8 cellular contexts compared by ENCODE assay signal in the genomic region with DNA sequence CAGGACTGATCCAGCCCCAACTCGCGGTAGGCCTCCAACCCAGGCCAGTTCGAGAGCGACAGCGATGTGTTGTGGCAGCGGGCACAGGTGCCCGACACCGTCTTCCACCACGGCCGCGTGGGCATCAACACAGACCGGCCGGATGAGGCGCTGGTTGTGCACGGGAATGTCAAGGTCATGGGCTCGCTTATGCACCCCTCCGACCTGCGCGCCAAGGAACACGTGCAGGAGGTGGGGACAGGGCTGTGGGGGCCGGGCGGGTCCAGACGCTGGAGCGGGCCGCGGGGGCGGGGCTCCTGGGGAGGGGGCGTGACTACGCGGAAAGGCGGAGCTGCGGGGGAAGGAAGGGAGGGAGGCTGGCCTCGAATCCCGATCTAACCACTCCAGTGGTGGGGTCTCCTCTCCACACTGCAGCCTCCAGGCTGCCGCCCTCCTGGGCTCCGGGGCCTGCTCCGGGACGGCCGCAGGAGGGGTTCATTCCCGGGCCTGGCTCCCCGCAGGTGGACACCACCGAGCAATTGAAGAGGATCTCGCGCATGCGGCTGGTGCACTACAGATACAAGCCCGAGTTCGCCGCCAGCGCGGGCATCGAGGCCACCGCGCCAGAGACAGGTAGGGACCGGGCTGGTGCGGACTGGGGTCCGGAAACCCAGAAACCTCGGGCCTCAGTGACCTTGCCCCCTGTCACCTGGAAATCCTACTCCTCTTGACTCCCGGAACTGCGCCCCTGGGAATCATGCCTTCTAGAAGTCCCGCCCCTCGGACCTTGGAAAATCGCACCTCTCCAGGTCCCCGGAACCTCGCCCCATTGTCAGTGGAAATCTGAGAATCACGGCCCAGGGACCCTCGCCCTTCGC. TPM values are rescaled to one million over a fixed set of nuclear protein-coding genes. Genes with fewer than 3 reads are reported as not detected.
A peak's percentile ranks its signal among the peaks of the same experiment; 100 is the strongest.
DNase-seq lines count a peak whose midpoint lies in the region; ATAC-seq and TF ChIP-seq lines count a peak whose summit lies in the region.

No MANE protein-coding gene starts in this region.

- no peak overlapping the region for H3K27ac ChIP-seq in gastrocnemius medialis

- TF ChIP-seq POLR2A in gastrocnemius medialis (IDR thresholded peaks at IDR 0.05) (no peak), GM18505 (IDR thresholded peaks at IDR 0.05; ENCODE audit: borderline replicate concordance, extremely low read depth, insufficient read depth, insufficient read length) (no peak)

- H3K27me3 Mint-ChIP-seq in activated CD4-positive, alpha-beta memory T cell treated with anti-CD3 and anti-CD28 coated beads for 36 hours, result peaks cover 2% of the 10 kb centered on the region

- peak; percentile 17 to 49 for ATAC-seq in gastrocnemius medialis
- no peak for ATAC-seq in GM19397 (IDR thresholded peaks at IDR 0.05; ENCODE audit: unreplicated experiment)
- no peak for ATAC-seq in GM21390 (IDR thresholded peaks at IDR 0.05; ENCODE audit: unreplicated experiment)
- ATAC-seq in GM18505 (IDR thresholded peaks at IDR 0.05; ENCODE audit: unreplicated experiment), result no peak

- H3K9me3 ChIP-seq in gastrocnemius medialis, result no peaks in the 10 kb centered on the region

- no peaks in the 10 kb centered on the region for H3K27me3 ChIP-seq in gastrocnemius medialis

- POLR2A ChIA-PET in activated CD4-positive, alpha-beta memory T cell treated with anti-CD3 and anti-CD28 coated beads for 36 hours (lab: Charles Lee), result interaction anchor here (0.7 kb wide), 1 partner anchor 10 kb away, joined by 3 read pairs; no protein-coding TSS in a partner anchor

- DNase-seq in GM12864 (ENCODE audit: low read depth), result no peak
- peak; percentile 65 for DNase-seq in activated CD4-positive, alpha-beta memory T cell treated with anti-CD3 and anti-CD28 coated beads for 36 hours
- DNase-seq in effector CD8-positive, alpha-beta T cell (lab: John Stamatoyannopoulos, UW), result peak; percentile 65
- DNase-seq in gastrocnemius medialis, result peak in 1 of 2 donors; percentile 35
- DNase-seq in NCI-H510A (lab: John Stamatoyannopoulos, UW), result no peak

- no peak overlapping the region for H3K27ac Mint-ChIP-seq in activated CD4-positive, alpha-beta memory T cell treated with anti-CD3 and anti-CD28 coated beads for 36 hours

- CTCF ChIA-PET in activated CD4-positive, alpha-beta memory T cell treated with anti-CD3 and anti-CD28 coated beads for 36 hours (lab: Charles Lee), result interaction anchor here (0.7 to 1.9 kb wide), 3 partner anchors 10 to 20 kb away, joined by 3 to 8 read pairs (median 5); no protein-coding TSS in a partner anchor

- no peaks in the 10 kb centered on the region for H3K36me3 ChIP-seq in gastrocnemius medialis

- peaks cover 0 to 5% of the 10 kb centered on the region in 2 donors for H3K4me1 ChIP-seq in gastrocnemius medialis

- H3K36me3 Mint-ChIP-seq in activated CD4-positive, alpha-beta memory T cell treated with anti-CD3 and anti-CD28 coated beads for 36 hours, result no peaks in the 10 kb centered on the region

- H3K4me3 Mint-ChIP-seq in activated CD4-positive, alpha-beta memory T cell treated with anti-CD3 and anti-CD28 coated beads for 36 hours, result peak overlapping the region; percentile 8

- H3K4me1 Mint-ChIP-seq in activated CD4-positive, alpha-beta memory T cell treated with anti-CD3 and anti-CD28 coated beads for 36 hours (ENCODE audit: low read depth), result peaks cover 8% of the 10 kb centered on the region

- H3K9me3 Mint-ChIP-seq in activated CD4-positive, alpha-beta memory T cell treated with anti-CD3 and anti-CD28 coated beads for 36 hours, result no peaks in the 10 kb centered on the region

- TF ChIP-seq CTCF in GM12864 (IDR thresholded peaks at IDR 0.05; ENCODE audit: low read depth, low read length, missing control alignments) (peak; percentile 1), gastrocnemius medialis (IDR thresholded peaks at IDR 0.05 in 4 of 5, conservative IDR thresholded peaks at IDR 0.05 in 1 of 5) (no peak)

- H3K4me3 ChIP-seq in GM12864 (ENCODE audit: low read depth, low read length), result peak overlapping the region; percentile 32
- H3K4me3 ChIP-seq in gastrocnemius medialis, result peak overlapping the region; percentile 19 to 39 (median 26)

- in situ Hi-C loops in gastrocnemius medialis (cut with MboI; ENCODE audit: low sequenced_read_pairs in 4 of 4), result loop anchor here in 1 of 4 donors (25.0 kb wide), 1 partner anchor 535 kb away; no protein-coding TSS in a partner anchor

- intact Hi-C loops in activated CD4-positive, alpha-beta memory T cell treated with anti-CD3 and anti-CD28 coated beads for 36 hours (cut with micrococcal nuclease), result loop anchor here (2.0 kb wide), 1 partner anchor 21 kb away; no protein-coding TSS in a partner anchor
- intact Hi-C loops in gastrocnemius medialis (cut with DNase I; ENCODE audit: low total_unique reads), result no loop called here

RNA-seq across cellular contexts. Expression of a gene that starts 14.9 kb away (rescaled TPM):
- total RNA-seq in activated CD4-positive, alpha-beta memory T cell treated with anti-CD3 and anti-CD28 coated beads for 36 hours, result 100 to 1,000 TPM; 191 to 192 TPM
- total RNA-seq in gastrocnemius medialis, result 10 to 100 TPM; 36.5 to 51.8 (median 47.2) TPM

RNA-seq across cellular contexts. Expression of a gene that starts 15.2 kb away (rescaled TPM):
- total RNA-seq in activated CD4-positive, alpha-beta memory T cell treated with anti-CD3 and anti-CD28 coated beads for 36 hours, result 100 to 1,000 TPM; 108 to 111 TPM
- 10 to 100 TPM in 2 of 4 donors, 1 to 10 TPM in 2; 7.4 to 15.7 (median 9.5) TPM for total RNA-seq in gastrocnemius medialis

RNA-seq across cellular contexts. Expression of a gene that starts 25.0 kb away (rescaled TPM):
- total RNA-seq in activated CD4-positive, alpha-beta memory T cell treated with anti-CD3 and anti-CD28 coated beads for 36 hours, result 1 to 10 TPM; 1.2 to 1.4 TPM
- total RNA-seq in gastrocnemius medialis, result under 1 TPM in 1 of 4 donors, not detected in 3; 0.07 TPM

RNA-seq across cellular contexts. Expression of a gene that starts 39.3 kb away (rescaled TPM):
- total RNA-seq in activated CD4-positive, alpha-beta memory T cell treated with anti-CD3 and anti-CD28 coated beads for 36 hours, result 10 to 100 TPM; 24.9 to 26.5 TPM
- 100 to 1,000 TPM in 1 of 4 donors, 10 to 100 TPM in 3; 25.4 to 209 (median 62.5) TPM for total RNA-seq in gastrocnemius medialis

RNA-seq across cellular contexts. Expression of a gene that starts 50.6 kb away (rescaled TPM):
- total RNA-seq in activated CD4-positive, alpha-beta memory T cell treated with anti-CD3 and anti-CD28 coated beads for 36 hours, result 10 to 100 TPM; 58.2 to 60.8 TPM
- total RNA-seq in gastrocnemius medialis, result 1 to 10 TPM; 1.5 to 6.4 (median 4.0) TPM

Comparison
In these comparisons a context has a peak if more than half of its experiments do, and no peak if none do; other contexts are left out.
1. DNase-seq: peak in activated CD4-positive, alpha-beta memory T cell treated with anti-CD3 and anti-CD28 coated beads for 36 hours (single experiment) and effector CD8-positive, alpha-beta T cell (single experiment); none in GM12864 (single experiment) and NCI-H510A (single experiment).
2. ATAC-seq: peak in gastrocnemius medialis (2 of 2); none in GM19397 (single experiment), GM21390 (single experiment) and GM18505 (single experiment).
3. RNA of a gene that starts 15.2 kb away (total RNA-seq): 108 to 111 TPM in activated CD4-positive, alpha-beta memory T cell treated with anti-CD3 and anti-CD28 coated beads for 36 hours; 7.4 to 15.7 TPM in gastrocnemius medialis; every median in the first group is over 4 times any median in the second.